In the genomic region with DNA sequence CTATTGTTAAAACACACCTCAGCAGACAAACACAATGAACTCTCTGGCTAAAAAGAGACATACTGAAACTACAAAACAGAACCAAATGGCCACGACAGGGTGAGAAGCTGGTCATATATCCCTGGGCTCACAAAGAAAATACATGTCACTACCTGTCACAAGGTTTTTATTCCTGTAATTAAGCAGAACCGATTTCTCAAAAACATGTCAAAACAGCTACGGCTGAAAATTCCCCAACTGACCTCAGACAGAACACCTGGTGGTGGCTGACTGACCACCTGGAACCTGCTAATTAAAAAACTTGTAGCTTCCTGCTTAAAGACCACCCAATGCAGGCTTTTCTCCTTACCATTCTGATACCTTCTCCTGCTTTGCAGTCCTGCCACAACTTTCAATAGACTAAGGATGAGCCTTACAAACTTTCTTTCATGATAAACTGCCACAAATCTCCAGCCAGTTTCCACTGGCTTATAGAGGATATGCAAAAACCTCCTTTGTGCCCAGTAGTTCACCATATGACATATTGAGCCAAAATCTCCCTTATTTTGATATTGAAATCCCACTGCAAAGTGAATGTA, we compare ENCODE assay signal across 1 cellular context.
TF ChIP-seq lines count a peak whose summit lies in the region.

No MANE protein-coding gene starts in this region.

TF ChIP-seq in WTC11, 78 proteins besides CTCF, POLR2A, EP300 and RAD21 (continued from another document):
- TF ChIP-seq, protein P1, sequence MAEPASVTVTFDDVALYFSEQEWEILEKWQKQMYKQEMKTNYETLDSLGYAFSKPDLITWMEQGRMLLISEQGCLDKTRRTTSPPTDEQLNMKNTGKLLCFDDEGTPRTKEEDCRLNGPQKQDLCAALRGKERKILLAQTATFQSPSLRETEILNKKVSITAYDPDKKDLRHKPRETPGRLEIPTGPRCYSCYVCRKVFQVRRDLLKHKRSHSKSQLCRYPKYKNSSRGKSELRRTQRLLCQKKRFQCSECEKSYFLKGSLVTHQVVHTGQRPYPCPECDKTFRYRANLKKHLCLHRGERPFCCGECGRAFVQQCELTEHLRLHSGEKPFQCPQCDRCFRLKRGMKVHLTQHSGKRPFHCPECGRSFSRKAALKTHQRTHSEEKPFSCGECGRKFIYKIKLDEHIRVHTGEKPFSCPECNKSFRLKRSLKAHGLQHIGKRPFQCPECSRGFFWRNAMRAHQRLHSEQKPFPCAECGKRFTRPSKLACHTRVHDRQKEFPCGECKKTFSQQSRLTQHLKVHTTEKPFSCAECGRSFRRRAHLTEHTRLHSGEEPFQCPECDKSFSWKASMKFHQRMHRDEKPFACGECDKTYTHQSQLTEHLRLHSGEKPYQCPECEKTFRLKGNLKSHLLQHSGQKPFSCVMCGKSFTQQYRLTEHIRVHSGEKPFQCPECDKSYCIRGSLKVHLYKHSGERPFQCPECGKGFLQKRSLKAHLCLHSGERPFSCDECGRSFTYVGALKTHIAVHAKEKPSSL (CRISPR knock-in tag; conservative IDR thresholded peaks at IDR 0.05), result no peak
TF ChIP-seq in WTC11: peak in this region for 0.
